ENCODE assay signal across 9 cellular contexts in the genomic region with DNA sequence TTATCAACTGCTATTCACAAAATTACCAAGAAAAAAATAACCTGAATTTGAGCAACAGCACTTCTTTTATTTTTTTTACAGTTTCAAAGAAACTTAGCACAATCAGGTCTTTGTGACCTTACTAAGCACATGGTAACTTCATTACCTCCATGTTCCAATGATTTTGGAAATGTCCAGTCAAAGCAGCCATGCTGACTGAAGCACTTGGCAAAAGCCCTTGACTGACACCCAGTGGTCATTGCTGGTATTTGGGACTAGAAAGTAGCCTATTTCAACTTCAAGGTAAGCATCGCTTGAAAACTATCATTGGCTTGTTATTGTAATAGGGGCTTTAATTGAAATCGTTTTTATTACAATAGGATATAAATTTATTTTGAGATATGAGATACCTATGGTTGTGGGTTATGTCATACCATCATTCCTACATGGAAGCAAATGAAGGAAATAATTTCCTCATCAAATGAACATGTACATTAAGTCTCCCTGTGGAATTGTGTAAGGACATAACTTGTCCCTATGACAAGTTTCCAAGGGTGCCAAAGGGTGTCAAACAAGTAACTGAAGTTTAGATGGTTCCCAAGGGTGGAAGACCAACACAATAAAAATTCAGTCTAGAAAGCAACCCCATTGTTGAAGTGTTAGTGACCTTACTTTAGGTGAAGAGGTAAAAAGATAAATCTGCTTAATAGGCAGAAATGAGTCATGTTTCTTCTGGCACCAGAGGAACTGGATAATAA. TPM values are rescaled to one million over a fixed set of nuclear protein-coding genes. Genes with fewer than 3 reads are reported as not detected.
DNase-seq lines count a peak whose midpoint lies in the region; ATAC-seq and TF ChIP-seq lines count a peak whose summit lies in the region.
"Had no signal": no experiment of that assay in that cellular context is flagged by ENCODE, and none has a peak within 500 bp of the region (broad histone marks: within the 10 kb centered on the region; RNA-seq: fewer than 3 reads in every experiment).

No MANE protein-coding gene starts in this region.

- TF ChIP-seq CTCF in cardiac muscle cell (IDR thresholded peaks at IDR 0.05; ENCODE audit: low read depth, low read length) (peak; percentile 98), LNCAP (IDR thresholded peaks at IDR 0.05) (peak; percentile 85), left lung (IDR thresholded peaks at IDR 0.05) (peak; percentile 64 to 71)

- no peak for ATAC-seq in Right ventricle myocardium inferior
- peak; percentile 89 for ATAC-seq in SK-N-SH treated with all-trans-retinoic acid at 6 μM for 48 hours
- peak; percentile 83 for ATAC-seq in left lung
- ATAC-seq: naive thymus-derived CD4-positive, alpha-beta T cell had no signal

- H3K27me3 ChIP-seq in cardiac muscle cell (no peaks in the 10 kb centered on the region), left lung (no peaks in the 10 kb centered on the region)

- H3K9me3 ChIP-seq in cardiac muscle cell (ENCODE audit: low read depth) (no peaks in the 10 kb centered on the region), left lung (no peaks in the 10 kb centered on the region)

- intact Hi-C loops in Right ventricle myocardium inferior (cut with DNase I) = loop anchor here (10.0 kb wide), 1 partner anchor 1052 kb away; no protein-coding TSS in a partner anchor
- intact Hi-C loops in left lung (cut with DNase I) = no loop called here

- DNase-seq in cardiac muscle cell (ENCODE audit: low read depth in 1 of 2, low spot score in 1 of 2) = peak; percentile 81 to 84
- DNase-seq in Right ventricle myocardium inferior (ENCODE audit: missing footprints) = no peak
- DNase-seq in HCEC 1CT = peak; percentile 35
- DNase-seq in cerebellar cortex (ENCODE audit: low spot score) = peak; percentile 56
- DNase-seq in left lung = peak in 1 of 2 donors; percentile 32
- DNase-seq in stimulated activated CD8-positive, alpha-beta memory T cell treated with anti-CD3 and anti-CD28 coated beads, Interleukin-7, amount 100 ng/mL, for 24 hours (ENCODE audit: low read depth) = peak; percentile 4

- H3K27ac ChIP-seq in cardiac muscle cell = no peak overlapping the region
- no peak overlapping the region for H3K27ac ChIP-seq in left lung

- H3K4me1 ChIP-seq in cardiac muscle cell (ENCODE audit: low read depth) (no peaks in the 10 kb centered on the region), left lung (no peaks in the 10 kb centered on the region)

- no peaks in the 10 kb centered on the region for H3K36me3 ChIP-seq in cardiac muscle cell
- H3K36me3 ChIP-seq in left lung = no peaks in the 10 kb centered on the region

- H3K4me3 ChIP-seq in cardiac muscle cell (no peak overlapping the region), left lung (no peak overlapping the region)

TF ChIP-seq in SK-N-SH treated with all-trans-retinoic acid at 6 μM for 48 hours, 23 proteins besides CTCF, POLR2A, EP300 and RAD21:
- TF ChIP-seq ZC3H10 (CRISPR knock-in tag; IDR thresholded peaks at IDR 0.05) (no peak), ARNTL (CRISPR knock-in tag; IDR thresholded peaks at IDR 0.05; ENCODE audit: borderline replicate concordance, low read depth) (no peak), ESRRG (CRISPR knock-in tag; IDR thresholded peaks at IDR 0.05) (no peak), OSR1 (CRISPR knock-in tag; IDR thresholded peaks at IDR 0.05) (no peak), ZFP30 (CRISPR knock-in tag; IDR thresholded peaks at IDR 0.05) (no peak), ZFP3 (CRISPR knock-in tag; IDR thresholded peaks at IDR 0.05) (no peak), GLIS3 (CRISPR knock-in tag; IDR thresholded peaks at IDR 0.05) (no peak), CSDC2 (CRISPR knock-in tag; IDR thresholded peaks at IDR 0.05) (no peak), ISL1 (CRISPR knock-in tag; IDR thresholded peaks at IDR 0.05) (no peak), RARB (CRISPR knock-in tag; IDR thresholded peaks at IDR 0.05) (no peak), BACH2 (CRISPR knock-in tag; IDR thresholded peaks at IDR 0.05; ENCODE audit: borderline replicate concordance) (no peak), ZNF8 (CRISPR knock-in tag; IDR thresholded peaks at IDR 0.05) (no peak), SNAI2 (CRISPR knock-in tag; IDR thresholded peaks at IDR 0.05) (no peak), PPARA (CRISPR knock-in tag; IDR thresholded peaks at IDR 0.05; ENCODE audit: borderline replicate concordance) (no peak)
- TF ChIP-seq, protein P1, sequence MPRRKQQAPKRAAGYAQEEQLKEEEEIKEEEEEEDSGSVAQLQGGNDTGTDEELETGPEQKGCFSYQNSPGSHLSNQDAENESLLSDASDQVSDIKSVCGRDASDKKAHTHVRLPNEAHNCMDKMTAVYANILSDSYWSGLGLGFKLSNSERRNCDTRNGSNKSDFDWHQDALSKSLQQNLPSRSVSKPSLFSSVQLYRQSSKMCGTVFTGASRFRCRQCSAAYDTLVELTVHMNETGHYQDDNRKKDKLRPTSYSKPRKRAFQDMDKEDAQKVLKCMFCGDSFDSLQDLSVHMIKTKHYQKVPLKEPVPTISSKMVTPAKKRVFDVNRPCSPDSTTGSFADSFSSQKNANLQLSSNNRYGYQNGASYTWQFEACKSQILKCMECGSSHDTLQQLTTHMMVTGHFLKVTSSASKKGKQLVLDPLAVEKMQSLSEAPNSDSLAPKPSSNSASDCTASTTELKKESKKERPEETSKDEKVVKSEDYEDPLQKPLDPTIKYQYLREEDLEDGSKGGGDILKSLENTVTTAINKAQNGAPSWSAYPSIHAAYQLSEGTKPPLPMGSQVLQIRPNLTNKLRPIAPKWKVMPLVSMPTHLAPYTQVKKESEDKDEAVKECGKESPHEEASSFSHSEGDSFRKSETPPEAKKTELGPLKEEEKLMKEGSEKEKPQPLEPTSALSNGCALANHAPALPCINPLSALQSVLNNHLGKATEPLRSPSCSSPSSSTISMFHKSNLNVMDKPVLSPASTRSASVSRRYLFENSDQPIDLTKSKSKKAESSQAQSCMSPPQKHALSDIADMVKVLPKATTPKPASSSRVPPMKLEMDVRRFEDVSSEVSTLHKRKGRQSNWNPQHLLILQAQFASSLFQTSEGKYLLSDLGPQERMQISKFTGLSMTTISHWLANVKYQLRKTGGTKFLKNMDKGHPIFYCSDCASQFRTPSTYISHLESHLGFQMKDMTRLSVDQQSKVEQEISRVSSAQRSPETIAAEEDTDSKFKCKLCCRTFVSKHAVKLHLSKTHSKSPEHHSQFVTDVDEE (CRISPR knock-in tag; IDR thresholded peaks at IDR 0.05) = no peak
- TF ChIP-seq, protein P2, sequence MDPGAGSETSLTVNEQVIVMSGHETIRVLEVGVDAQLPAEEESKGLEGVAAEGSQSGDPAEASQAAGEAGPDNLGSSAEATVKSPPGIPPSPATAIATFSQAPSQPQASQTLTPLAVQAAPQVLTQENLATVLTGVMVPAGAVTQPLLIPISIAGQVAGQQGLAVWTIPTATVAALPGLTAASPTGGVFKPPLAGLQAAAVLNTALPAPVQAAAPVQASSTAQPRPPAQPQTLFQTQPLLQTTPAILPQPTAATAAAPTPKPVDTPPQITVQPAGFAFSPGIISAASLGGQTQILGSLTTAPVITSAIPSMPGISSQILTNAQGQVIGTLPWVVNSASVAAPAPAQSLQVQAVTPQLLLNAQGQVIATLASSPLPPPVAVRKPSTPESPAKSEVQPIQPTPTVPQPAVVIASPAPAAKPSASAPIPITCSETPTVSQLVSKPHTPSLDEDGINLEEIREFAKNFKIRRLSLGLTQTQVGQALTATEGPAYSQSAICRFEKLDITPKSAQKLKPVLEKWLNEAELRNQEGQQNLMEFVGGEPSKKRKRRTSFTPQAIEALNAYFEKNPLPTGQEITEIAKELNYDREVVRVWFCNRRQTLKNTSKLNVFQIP (CRISPR knock-in tag; IDR thresholded peaks at IDR 0.05; ENCODE audit: borderline replicate concordance, low read depth) = no peak

RNA-seq across cellular contexts. Expression of a gene that starts 15.2 kb away (rescaled TPM):
- total RNA-seq in cardiac muscle cell = not detected in 2 replicates
- not detected in 2 replicates for polyA plus RNA-seq in cardiac muscle cell
- not detected for total RNA-seq in Right ventricle myocardium inferior
- under 1 TPM; 0.47 to 0.63 TPM for total RNA-seq in left lung
- total RNA-seq: naive thymus-derived CD4-positive, alpha-beta T cell had no signal
- polyA plus RNA-seq: naive thymus-derived CD4-positive, alpha-beta T cell had no signal
